In the genomic region with DNA sequence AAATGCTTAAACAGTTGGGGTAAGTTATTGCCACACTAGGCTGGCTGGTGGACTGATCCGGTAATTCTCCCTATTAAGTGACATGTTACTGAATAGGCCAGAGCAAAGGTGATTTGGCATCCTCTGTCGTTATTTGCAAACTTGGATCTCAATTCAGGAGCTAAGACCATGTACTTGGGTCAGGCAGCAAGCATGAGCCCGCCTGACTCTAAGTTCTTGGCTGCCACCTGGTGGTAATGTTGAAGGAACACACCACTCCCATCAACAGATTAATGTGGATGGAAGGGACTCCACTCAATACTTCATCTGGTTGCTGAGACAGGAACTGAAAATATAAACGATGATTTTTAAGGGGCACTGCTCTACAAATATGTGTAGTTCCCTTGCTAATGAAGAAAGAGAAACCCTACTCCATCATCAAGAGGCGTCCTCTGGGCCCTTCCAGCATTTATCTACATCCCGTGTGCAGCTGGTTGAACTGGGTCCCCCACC, we compare ENCODE assay signal across 1 cellular context.
TF ChIP-seq lines count a peak whose summit lies in the region.

No MANE protein-coding gene starts in this region.

TF ChIP-seq in GM12878, 131 proteins besides CTCF, POLR2A, EP300 and RAD21 (continued from another document and continues in another):
- TF ChIP-seq, protein P1, sequence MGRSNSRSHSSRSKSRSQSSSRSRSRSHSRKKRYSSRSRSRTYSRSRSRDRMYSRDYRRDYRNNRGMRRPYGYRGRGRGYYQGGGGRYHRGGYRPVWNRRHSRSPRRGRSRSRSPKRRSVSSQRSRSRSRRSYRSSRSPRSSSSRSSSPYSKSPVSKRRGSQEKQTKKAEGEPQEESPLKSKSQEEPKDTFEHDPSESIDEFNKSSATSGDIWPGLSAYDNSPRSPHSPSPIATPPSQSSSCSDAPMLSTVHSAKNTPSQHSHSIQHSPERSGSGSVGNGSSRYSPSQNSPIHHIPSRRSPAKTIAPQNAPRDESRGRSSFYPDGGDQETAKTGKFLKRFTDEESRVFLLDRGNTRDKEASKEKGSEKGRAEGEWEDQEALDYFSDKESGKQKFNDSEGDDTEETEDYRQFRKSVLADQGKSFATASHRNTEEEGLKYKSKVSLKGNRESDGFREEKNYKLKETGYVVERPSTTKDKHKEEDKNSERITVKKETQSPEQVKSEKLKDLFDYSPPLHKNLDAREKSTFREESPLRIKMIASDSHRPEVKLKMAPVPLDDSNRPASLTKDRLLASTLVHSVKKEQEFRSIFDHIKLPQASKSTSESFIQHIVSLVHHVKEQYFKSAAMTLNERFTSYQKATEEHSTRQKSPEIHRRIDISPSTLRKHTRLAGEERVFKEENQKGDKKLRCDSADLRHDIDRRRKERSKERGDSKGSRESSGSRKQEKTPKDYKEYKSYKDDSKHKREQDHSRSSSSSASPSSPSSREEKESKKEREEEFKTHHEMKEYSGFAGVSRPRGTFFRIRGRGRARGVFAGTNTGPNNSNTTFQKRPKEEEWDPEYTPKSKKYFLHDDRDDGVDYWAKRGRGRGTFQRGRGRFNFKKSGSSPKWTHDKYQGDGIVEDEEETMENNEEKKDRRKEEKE (IDR thresholded peaks at IDR 0.05), result no peak
- no peak for TF ChIP-seq MEF2B (IDR thresholded peaks at IDR 0.05; ENCODE audit: partially characterized antibody, poor library complexity, severe bottlenecking)
- TF ChIP-seq HDGF (IDR thresholded peaks at IDR 0.05), result no peak
- TF ChIP-seq FOXM1 (IDR thresholded peaks at IDR 0.05; ENCODE audit: low read depth, low read length), result peak; percentile 56; the same call in 1 of the 2 replicates
- TF ChIP-seq HCFC1 (IDR thresholded peaks at IDR 0.05; ENCODE audit: low read length), result no peak
- TF ChIP-seq, protein P2, sequence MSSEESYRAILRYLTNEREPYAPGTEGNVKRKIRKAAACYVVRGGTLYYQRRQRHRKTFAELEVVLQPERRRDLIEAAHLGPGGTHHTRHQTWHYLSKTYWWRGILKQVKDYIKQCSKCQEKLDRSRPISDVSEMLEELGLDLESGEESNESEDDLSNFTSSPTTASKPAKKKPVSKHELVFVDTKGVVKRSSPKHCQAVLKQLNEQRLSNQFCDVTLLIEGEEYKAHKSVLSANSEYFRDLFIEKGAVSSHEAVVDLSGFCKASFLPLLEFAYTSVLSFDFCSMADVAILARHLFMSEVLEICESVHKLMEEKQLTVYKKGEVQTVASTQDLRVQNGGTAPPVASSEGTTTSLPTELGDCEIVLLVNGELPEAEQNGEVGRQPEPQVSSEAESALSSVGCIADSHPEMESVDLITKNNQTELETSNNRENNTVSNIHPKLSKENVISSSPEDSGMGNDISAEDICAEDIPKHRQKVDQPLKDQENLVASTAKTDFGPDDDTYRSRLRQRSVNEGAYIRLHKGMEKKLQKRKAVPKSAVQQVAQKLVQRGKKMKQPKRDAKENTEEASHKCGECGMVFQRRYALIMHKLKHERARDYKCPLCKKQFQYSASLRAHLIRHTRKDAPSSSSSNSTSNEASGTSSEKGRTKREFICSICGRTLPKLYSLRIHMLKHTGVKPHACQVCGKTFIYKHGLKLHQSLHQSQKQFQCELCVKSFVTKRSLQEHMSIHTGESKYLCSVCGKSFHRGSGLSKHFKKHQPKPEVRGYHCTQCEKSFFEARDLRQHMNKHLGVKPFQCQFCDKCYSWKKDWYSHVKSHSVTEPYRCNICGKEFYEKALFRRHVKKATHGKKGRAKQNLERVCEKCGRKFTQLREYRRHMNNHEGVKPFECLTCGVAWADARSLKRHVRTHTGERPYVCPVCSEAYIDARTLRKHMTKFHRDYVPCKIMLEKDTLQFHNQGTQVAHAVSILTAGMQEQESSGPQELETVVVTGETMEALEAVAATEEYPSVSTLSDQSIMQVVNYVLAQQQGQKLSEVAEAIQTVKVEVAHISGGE (CRISPR knock-in tag; IDR thresholded peaks at IDR 0.05), result no peak
- TF ChIP-seq IKZF2 (IDR thresholded peaks at IDR 0.05), result no peak
- TF ChIP-seq YY1 (IDR thresholded peaks at IDR 0.05; ENCODE audit: low read depth, low read length), result peak; percentile 67
- no peak for TF ChIP-seq GABPA (IDR thresholded peaks at IDR 0.05; ENCODE audit: low read depth)
- TF ChIP-seq, protein P3, sequence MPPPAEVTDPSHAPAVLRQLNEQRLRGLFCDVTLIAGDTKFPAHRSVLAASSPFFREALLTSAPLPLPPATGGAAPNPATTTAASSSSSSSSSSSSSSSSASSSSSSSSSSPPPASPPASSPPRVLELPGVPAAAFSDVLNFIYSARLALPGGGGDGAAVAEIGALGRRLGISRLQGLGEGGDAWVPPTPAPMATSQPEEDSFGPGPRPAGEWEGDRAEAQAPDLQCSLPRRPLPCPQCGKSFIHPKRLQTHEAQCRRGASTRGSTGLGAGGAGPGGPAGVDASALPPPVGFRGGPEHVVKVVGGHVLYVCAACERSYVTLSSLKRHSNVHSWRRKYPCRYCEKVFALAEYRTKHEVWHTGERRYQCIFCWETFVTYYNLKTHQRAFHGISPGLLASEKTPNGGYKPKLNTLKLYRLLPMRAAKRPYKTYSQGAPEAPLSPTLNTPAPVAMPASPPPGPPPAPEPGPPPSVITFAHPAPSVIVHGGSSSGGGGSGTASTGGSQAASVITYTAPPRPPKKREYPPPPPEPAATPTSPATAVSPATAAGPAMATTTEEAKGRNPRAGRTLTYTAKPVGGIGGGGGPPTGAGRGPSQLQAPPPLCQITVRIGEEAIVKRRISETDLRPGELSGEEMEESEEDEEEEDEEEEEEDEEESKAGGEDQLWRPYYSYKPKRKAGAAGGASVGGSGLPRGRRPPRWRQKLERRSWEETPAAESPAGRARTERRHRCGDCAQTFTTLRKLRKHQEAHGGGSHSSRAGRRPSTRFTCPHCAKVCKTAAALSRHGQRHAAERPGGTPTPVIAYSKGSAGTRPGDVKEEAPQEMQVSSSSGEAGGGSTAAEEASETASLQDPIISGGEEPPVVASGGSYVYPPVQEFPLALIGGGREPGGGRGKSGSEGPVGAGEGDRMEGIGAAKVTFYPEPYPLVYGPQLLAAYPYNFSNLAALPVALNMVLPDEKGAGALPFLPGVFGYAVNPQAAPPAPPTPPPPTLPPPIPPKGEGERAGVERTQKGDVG (CRISPR knock-in tag; IDR thresholded peaks at IDR 0.05), result no peak
- no peak for TF ChIP-seq YBX1 (IDR thresholded peaks at IDR 0.05)
- no peak for TF ChIP-seq NRF1 (conservative IDR thresholded peaks at IDR 0.05; ENCODE audit: low read depth, low read length)
- no peak for TF ChIP-seq SIX5 (IDR thresholded peaks at IDR 0.05; ENCODE audit: low read depth, low read length, severe bottlenecking)
- no peak for TF ChIP-seq BACH1 (IDR thresholded peaks at IDR 0.05; ENCODE audit: borderline replicate concordance)
- TF ChIP-seq TAF1 (IDR thresholded peaks at IDR 0.05; ENCODE audit: borderline replicate concordance, low read depth, low read length), result no peak
- no peak for TF ChIP-seq NFXL1 (IDR thresholded peaks at IDR 0.05; ENCODE audit: borderline replicate concordance)
- TF ChIP-seq SMC3 (IDR thresholded peaks at IDR 0.05; ENCODE audit: borderline replicate concordance, low read length), result peak; percentile 99
- TF ChIP-seq, protein P4, sequence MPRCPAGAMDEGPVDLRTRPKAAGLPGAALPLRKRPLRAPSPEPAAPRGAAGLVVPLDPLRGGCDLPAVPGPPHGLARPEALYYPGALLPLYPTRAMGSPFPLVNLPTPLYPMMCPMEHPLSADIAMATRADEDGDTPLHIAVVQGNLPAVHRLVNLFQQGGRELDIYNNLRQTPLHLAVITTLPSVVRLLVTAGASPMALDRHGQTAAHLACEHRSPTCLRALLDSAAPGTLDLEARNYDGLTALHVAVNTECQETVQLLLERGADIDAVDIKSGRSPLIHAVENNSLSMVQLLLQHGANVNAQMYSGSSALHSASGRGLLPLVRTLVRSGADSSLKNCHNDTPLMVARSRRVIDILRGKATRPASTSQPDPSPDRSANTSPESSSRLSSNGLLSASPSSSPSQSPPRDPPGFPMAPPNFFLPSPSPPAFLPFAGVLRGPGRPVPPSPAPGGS (IDR thresholded peaks at IDR 0.05; ENCODE audit: borderline replicate concordance, insufficient read depth, low read depth, low read length, poor library complexity, severe bottlenecking), result no peak
- no peak for TF ChIP-seq CBX5 (IDR thresholded peaks at IDR 0.05; ENCODE audit: low read depth)
- no peak for TF ChIP-seq MTA3 (IDR thresholded peaks at IDR 0.05; ENCODE audit: borderline replicate concordance, low read length)
- TF ChIP-seq, protein P5, sequence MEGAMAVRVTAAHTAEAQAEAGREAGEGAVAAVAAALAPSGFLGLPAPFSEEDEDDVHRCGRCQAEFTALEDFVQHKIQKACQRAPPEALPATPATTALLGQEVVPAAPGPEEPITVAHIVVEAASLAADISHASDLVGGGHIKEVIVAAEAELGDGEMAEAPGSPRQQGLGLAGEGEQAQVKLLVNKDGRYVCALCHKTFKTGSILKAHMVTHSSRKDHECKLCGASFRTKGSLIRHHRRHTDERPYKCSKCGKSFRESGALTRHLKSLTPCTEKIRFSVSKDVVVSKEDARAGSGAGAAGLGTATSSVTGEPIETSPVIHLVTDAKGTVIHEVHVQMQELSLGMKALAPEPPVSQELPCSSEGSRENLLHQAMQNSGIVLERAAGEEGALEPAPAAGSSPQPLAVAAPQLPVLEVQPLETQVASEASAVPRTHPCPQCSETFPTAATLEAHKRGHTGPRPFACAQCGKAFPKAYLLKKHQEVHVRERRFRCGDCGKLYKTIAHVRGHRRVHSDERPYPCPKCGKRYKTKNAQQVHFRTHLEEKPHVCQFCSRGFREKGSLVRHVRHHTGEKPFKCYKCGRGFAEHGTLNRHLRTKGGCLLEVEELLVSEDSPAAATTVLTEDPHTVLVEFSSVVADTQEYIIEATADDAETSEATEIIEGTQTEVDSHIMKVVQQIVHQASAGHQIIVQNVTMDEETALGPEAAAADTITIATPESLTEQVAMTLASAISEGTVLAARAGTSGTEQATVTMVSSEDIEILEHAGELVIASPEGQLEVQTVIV (IDR thresholded peaks at IDR 0.05; ENCODE audit: borderline replicate concordance, partially characterized antibody), result no peak
- TF ChIP-seq, protein P6, sequence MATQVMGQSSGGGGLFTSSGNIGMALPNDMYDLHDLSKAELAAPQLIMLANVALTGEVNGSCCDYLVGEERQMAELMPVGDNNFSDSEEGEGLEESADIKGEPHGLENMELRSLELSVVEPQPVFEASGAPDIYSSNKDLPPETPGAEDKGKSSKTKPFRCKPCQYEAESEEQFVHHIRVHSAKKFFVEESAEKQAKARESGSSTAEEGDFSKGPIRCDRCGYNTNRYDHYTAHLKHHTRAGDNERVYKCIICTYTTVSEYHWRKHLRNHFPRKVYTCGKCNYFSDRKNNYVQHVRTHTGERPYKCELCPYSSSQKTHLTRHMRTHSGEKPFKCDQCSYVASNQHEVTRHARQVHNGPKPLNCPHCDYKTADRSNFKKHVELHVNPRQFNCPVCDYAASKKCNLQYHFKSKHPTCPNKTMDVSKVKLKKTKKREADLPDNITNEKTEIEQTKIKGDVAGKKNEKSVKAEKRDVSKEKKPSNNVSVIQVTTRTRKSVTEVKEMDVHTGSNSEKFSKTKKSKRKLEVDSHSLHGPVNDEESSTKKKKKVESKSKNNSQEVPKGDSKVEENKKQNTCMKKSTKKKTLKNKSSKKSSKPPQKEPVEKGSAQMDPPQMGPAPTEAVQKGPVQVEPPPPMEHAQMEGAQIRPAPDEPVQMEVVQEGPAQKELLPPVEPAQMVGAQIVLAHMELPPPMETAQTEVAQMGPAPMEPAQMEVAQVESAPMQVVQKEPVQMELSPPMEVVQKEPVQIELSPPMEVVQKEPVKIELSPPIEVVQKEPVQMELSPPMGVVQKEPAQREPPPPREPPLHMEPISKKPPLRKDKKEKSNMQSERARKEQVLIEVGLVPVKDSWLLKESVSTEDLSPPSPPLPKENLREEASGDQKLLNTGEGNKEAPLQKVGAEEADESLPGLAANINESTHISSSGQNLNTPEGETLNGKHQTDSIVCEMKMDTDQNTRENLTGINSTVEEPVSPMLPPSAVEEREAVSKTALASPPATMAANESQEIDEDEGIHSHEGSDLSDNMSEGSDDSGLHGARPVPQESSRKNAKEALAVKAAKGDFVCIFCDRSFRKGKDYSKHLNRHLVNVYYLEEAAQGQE (IDR thresholded peaks at IDR 0.05; ENCODE audit: low read depth, low read length), result no peak
- TF ChIP-seq NBN (IDR thresholded peaks at IDR 0.05), result 0 out of 2 replicates have a peak, but pooled peaks have one; percentile 21
- no peak for TF ChIP-seq SMAD5 (IDR thresholded peaks at IDR 0.05; ENCODE audit: low read depth)
- no peak for TF ChIP-seq FOS (IDR thresholded peaks at IDR 0.05; ENCODE audit: borderline replicate concordance, extremely low read depth, insufficient read length)
- 0 out of 2 replicates have a peak, but pooled peaks have one; percentile 31 for TF ChIP-seq RB1 (IDR thresholded peaks at IDR 0.05; ENCODE audit: borderline replicate concordance)
- TF ChIP-seq SRF (IDR thresholded peaks at IDR 0.05; ENCODE audit: low read depth in 2 of 2, low read length in 2 of 2), result no peak
- TF ChIP-seq BMI1 (IDR thresholded peaks at IDR 0.05; ENCODE audit: borderline replicate concordance), result no peak
- no peak for TF ChIP-seq CBFB (IDR thresholded peaks at IDR 0.05; ENCODE audit: low read depth)
- TF ChIP-seq, protein P7, sequence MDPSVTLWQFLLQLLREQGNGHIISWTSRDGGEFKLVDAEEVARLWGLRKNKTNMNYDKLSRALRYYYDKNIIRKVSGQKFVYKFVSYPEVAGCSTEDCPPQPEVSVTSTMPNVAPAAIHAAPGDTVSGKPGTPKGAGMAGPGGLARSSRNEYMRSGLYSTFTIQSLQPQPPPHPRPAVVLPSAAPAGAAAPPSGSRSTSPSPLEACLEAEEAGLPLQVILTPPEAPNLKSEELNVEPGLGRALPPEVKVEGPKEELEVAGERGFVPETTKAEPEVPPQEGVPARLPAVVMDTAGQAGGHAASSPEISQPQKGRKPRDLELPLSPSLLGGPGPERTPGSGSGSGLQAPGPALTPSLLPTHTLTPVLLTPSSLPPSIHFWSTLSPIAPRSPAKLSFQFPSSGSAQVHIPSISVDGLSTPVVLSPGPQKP (IDR thresholded peaks at IDR 0.05; ENCODE audit: low read depth, low read length), result no peak
- TF ChIP-seq, protein P8, sequence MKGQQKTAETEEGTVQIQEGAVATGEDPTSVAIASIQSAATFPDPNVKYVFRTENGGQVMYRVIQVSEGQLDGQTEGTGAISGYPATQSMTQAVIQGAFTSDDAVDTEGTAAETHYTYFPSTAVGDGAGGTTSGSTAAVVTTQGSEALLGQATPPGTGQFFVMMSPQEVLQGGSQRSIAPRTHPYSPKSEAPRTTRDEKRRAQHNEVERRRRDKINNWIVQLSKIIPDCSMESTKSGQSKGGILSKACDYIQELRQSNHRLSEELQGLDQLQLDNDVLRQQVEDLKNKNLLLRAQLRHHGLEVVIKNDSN (IDR thresholded peaks at IDR 0.05; ENCODE audit: borderline replicate concordance, extremely low read length, insufficient read depth, low read depth, low read length), result no peak
- no peak for TF ChIP-seq MTA2 (IDR thresholded peaks at IDR 0.05; ENCODE audit: low read depth)
- TF ChIP-seq RCOR1 (conservative IDR thresholded peaks at IDR 0.05; ENCODE audit: low read depth, low read length), result no peak
- TF ChIP-seq HDAC6 (IDR thresholded peaks at IDR 0.05; ENCODE audit: unreplicated experiment), result no peak
- no peak for TF ChIP-seq ZNF384 (IDR thresholded peaks at IDR 0.05; ENCODE audit: borderline replicate concordance, low read depth, low read length)
- TF ChIP-seq KAT2A (conservative IDR thresholded peaks at IDR 0.05; ENCODE audit: control insufficient read depth, low read depth, low read length), result no peak
- TF ChIP-seq KDM1A (IDR thresholded peaks at IDR 0.05; ENCODE audit: borderline replicate concordance), result no peak
- peak; percentile 8; the same call in 1 of the 2 replicates for TF ChIP-seq ZNF24 (IDR thresholded peaks at IDR 0.05)
- TF ChIP-seq EED (IDR thresholded peaks at IDR 0.05; ENCODE audit: low read depth), result no peak
- no peak for TF ChIP-seq CHD4 (IDR thresholded peaks at IDR 0.05)
- no peak for TF ChIP-seq SP1 (IDR thresholded peaks at IDR 0.05; ENCODE audit: low read depth, low read length)
